ENCODE assay signal across 8 cellular contexts in genomic region chr2:156332452-156333273, GRCh38. TPM values are rescaled to one million over a fixed set of nuclear protein-coding genes. Genes with fewer than 3 reads are reported as not detected.
DNase-seq lines count a peak whose midpoint lies in the region; ATAC-seq, FAIRE-seq and TF ChIP-seq lines count a peak whose summit lies in the region.

Gene NR4A2, minus strand, starts transcription at chr2:156332721. Its CDS starts 2,535 bp downstream, at chr2:156330186.

- intact Hi-C loops in left ventricle myocardium superior (cut with micrococcal nuclease) (no loop called here), psoas muscle (cut with DNase I) (loop anchor here (10.0 kb wide), 2 partner anchors 252 to 562 kb away; no protein-coding TSS in a partner anchor)

- no peaks in the 10 kb centered on the region for H3K9me3 ChIP-seq in psoas muscle

- ATAC-seq in HG02759 (IDR thresholded peaks at IDR 0.05; ENCODE audit: unreplicated experiment) (peak; percentile 72), left ventricle myocardium superior (peak; percentile 77), psoas muscle (peak; percentile 76 to 78 (median 76))

- peak within 1 kb of the TSS; percentile 93 for H3K27ac Mint-ChIP-seq in T-helper 1 cell treated with Interleukin-12 subunit alpha and Interleukin-12 subunit beta and Interleukin-4 antibody, amounts not matched to agents 30 μg/mL and 1 μg/mL, for 36 hours

- H3K4me1 ChIP-seq in psoas muscle: peaks cover 15% of the 10 kb centered on the region

- peak within 1 kb of the TSS; percentile 90 for H3K4me3 Mint-ChIP-seq in T-helper 1 cell treated with Interleukin-12 subunit alpha and Interleukin-12 subunit beta and Interleukin-4 antibody, amounts not matched to agents 30 μg/mL and 1 μg/mL, for 36 hours

- no peaks in the 10 kb centered on the region for H3K9me3 Mint-ChIP-seq in T-helper 1 cell treated with Interleukin-12 subunit alpha and Interleukin-12 subunit beta and Interleukin-4 antibody, amounts not matched to agents 30 μg/mL and 1 μg/mL, for 36 hours

- TF ChIP-seq POLR2A in GM12891 (IDR thresholded peaks at IDR 0.05; ENCODE audit: low read depth, low read length): no peak

- H3K36me3 ChIP-seq in psoas muscle (ENCODE audit: insufficient read depth in 1 of 2, low read depth in 1 of 2): peaks cover 0 to 5% of the 10 kb centered on the region in 2 donors

- peak within 1 kb of the TSS; percentile 78 for H3K4me3 ChIP-seq in psoas muscle

- peak within 1 kb of the TSS; percentile 93 for H3K27ac ChIP-seq in psoas muscle

- TF ChIP-seq CTCF in psoas muscle (IDR thresholded peaks at IDR 0.05): no peak

- no peaks in the 10 kb centered on the region for H3K27me3 ChIP-seq in psoas muscle (ENCODE audit: insufficient read depth in 3 of 3, low read length in 2 of 3)

- DNase-seq in GM12891 (ENCODE audit: insufficient read length, low spot score): peak; percentile 78
- peak; percentile 83 for DNase-seq in NCI-H146 (lab: John Stamatoyannopoulos, UW)
- DNase-seq in amniotic stem cell (lab: John Stamatoyannopoulos, UW): peak; percentile 84
- peak; percentile 92 for DNase-seq in left ventricle myocardium superior
- DNase-seq in psoas muscle: peak; percentile 85 to 91
- peak; percentile 88 for DNase-seq in urothelium cell line (ENCODE audit: low spot score)

- peaks cover 15% of the 10 kb centered on the region for H3K36me3 Mint-ChIP-seq in T-helper 1 cell treated with Interleukin-12 subunit alpha and Interleukin-12 subunit beta and Interleukin-4 antibody, amounts not matched to agents 30 μg/mL and 1 μg/mL, for 36 hours (ENCODE audit: low read depth)

- peaks cover 25% of the 10 kb centered on the region for H3K27me3 Mint-ChIP-seq in T-helper 1 cell treated with Interleukin-12 subunit alpha and Interleukin-12 subunit beta and Interleukin-4 antibody, amounts not matched to agents 30 μg/mL and 1 μg/mL, for 36 hours (ENCODE audit: low read depth)

- peaks cover 44% of the 10 kb centered on the region for H3K4me1 Mint-ChIP-seq in T-helper 1 cell treated with Interleukin-12 subunit alpha and Interleukin-12 subunit beta and Interleukin-4 antibody, amounts not matched to agents 30 μg/mL and 1 μg/mL, for 36 hours (ENCODE audit: low read depth)

- 0% methylated on average over 71 to 76 of the region's 76 CpGs for WGBS in psoas muscle, 3 donors

- FAIRE-seq in GM12891 (lab: Jason Lieb, UNC) (peak; percentile 78), urothelium cell line (lab: Jason Lieb, UNC) (no peak)

TF ChIP-seq in GM12891, 5 proteins besides CTCF, POLR2A, EP300 and RAD21:
- no peak for TF ChIP-seq PAX5 (IDR thresholded peaks at IDR 0.05; ENCODE audit: insufficient read depth, low read length, severe bottlenecking)
- 0 out of 2 replicates have a peak, but pooled peaks have one; percentile 18 for TF ChIP-seq TAF1 (IDR thresholded peaks at IDR 0.05; ENCODE audit: low read depth, low read length)

RNA-seq across cellular contexts. Expression of gene NR4A2, which starts in this region (rescaled TPM):
- 2.4 TPM for polyA plus RNA-seq in GM12891 (2012; ENCODE audit: low read depth, missing spikeins)
- total RNA-seq in left ventricle myocardium superior (1.4 TPM), psoas muscle (1 to 10 TPM in 2 of 4 donors, under 1 TPM in 2; 0.86 to 2.3 (median 1.3) TPM)
- 1 to 10 TPM in 2 of 3 donors, under 1 TPM in 1; 0.31 to 1.4 (median 1.2) TPM for polyA plus RNA-seq in psoas muscle

Comparison
In these comparisons a context has a peak if more than half of its experiments do, and no peak if none do; other contexts are left out.
1. Peak in every context shown above with its lines: DNase-seq, ATAC-seq, H3K4me3 ChIP-seq and H3K27ac ChIP-seq.